8 cellular contexts compared by ENCODE assay signal in genomic region chr17:45147581-45148182, GRCh38. TPM values are rescaled to one million over a fixed set of nuclear protein-coding genes. Genes with fewer than 3 reads are reported as not detected.
DNase-seq lines count a peak whose midpoint lies in the region; ATAC-seq and TF ChIP-seq lines count a peak whose summit lies in the region.

No MANE protein-coding gene starts in this region.

- H3K4me3 ChIP-seq in AG04450 (ENCODE audit: low read depth, low read length) (peak overlapping the region; percentile 73), GM23248 (peak overlapping the region; percentile 80), brain microvascular endothelial cell (ENCODE audit: low read depth, low read length) (peak overlapping the region; percentile 69), iPS-18c (ENCODE audit: insufficient read depth, low read depth, low read length) (peak overlapping the region; percentile 67), skeletal muscle satellite cell (ENCODE audit: low read length) (peak overlapping the region; percentile 82)

- in situ Hi-C loops in GM23248 (cut with MboI), result no loop called here
- in situ Hi-C loops in brain microvascular endothelial cell (cut with HindIII; ENCODE audit: low pct_ligation_motif_present, low sequenced_read_pairs), result no loop called here

- DNase-seq in AG04450 (ENCODE audit: low read depth, low spot score) (peak; percentile 89), GM23248 (peak; percentile 94), NCI-H2107 treated with DMSO at 0.1 percent for 48 hours (lab: John Stamatoyannopoulos, UW; ENCODE audit: unreplicated experiment) (peak; percentile 88), UCSD-AML1 (lab: John Stamatoyannopoulos, UW; ENCODE audit: unreplicated experiment) (peak; percentile 94), brain microvascular endothelial cell (peak; percentile 86)

- CTCF ChIA-PET in AG04450 (lab: Charles Lee), result interaction anchor here (0.6 to 7.3 kb wide), 5 partner anchors 13 to 168 kb away, joined by 3 to 181 read pairs (median 51); partner anchors contain the start of genes ACBD4, HEXIM2 and PLCD3

- H3K36me3 ChIP-seq in GM23248 (ENCODE audit: low read depth) (no peaks in the 10 kb centered on the region), brain microvascular endothelial cell (replicated peaks) (no peaks in the 10 kb centered on the region), skeletal muscle satellite cell (ENCODE audit: insufficient read depth, low read length) (peaks cover 5% of the 10 kb centered on the region)

- no peak for ATAC-seq in GM19328 (IDR thresholded peaks at IDR 0.05; ENCODE audit: unreplicated experiment)

- 1 to 3% methylated on average over 35 to 38 of the region's 38 CpGs for WGBS in GM23248 (ENCODE audit: low coverage in 1 of 2, low lambda C conversion rate in 2 of 2, missing lambda C conversion rate in 2 of 2), 2 experiments

- peaks cover 22% of the 10 kb centered on the region; the same call in 1 of the 2 replicates for H3K4me1 ChIP-seq in GM23248 (ENCODE audit: insufficient read depth)
- H3K4me1 ChIP-seq in skeletal muscle satellite cell (ENCODE audit: control insufficient read depth, insufficient read depth, low read length), result peaks cover 37% of the 10 kb centered on the region

- H3K9me2 ChIP-seq in GM23248 (ENCODE audit: insufficient read depth), result no peaks in the 10 kb centered on the region

- H3K9me3 ChIP-seq in AG04450 (ENCODE audit: control insufficient read depth, insufficient read depth, low read length) (no peaks in the 10 kb centered on the region; the same call in 1 of the 2 replicates), GM23248 (ENCODE audit: low read depth) (no peaks in the 10 kb centered on the region), iPS-18c (ENCODE audit: control insufficient read depth, insufficient read depth, low read length) (no peaks in the 10 kb centered on the region), skeletal muscle satellite cell (replicated peaks; ENCODE audit: low read length) (no peaks in the 10 kb centered on the region)

- H3K27me3 ChIP-seq in AG04450 (ENCODE audit: control insufficient read depth, insufficient read depth, low read length), result no peaks in the 10 kb centered on the region
- H3K27me3 ChIP-seq in GM23248 (replicated peaks; ENCODE audit: insufficient read depth), result no peaks in the 10 kb centered on the region
- H3K27me3 ChIP-seq in brain microvascular endothelial cell (replicated peaks), result no peaks in the 10 kb centered on the region
- H3K27me3 ChIP-seq in skeletal muscle satellite cell (ENCODE audit: control insufficient read depth, insufficient read depth, low read length), result no peaks in the 10 kb centered on the region

- H3K27ac ChIP-seq in AG04450 (ENCODE audit: low read depth, low read length), result peak overlapping the region; percentile 98
- peak overlapping the region; percentile 97 for H3K27ac ChIP-seq in GM23248
- peak overlapping the region; percentile 98 for H3K27ac ChIP-seq in brain microvascular endothelial cell

- POLR2A ChIA-PET in AG04450 (lab: Yijun Ruan, JAX), result interaction anchor here (0.6 to 7.4 kb wide), 43 partner anchors 8 to 1624 kb away, joined by 3 to 399 read pairs (median 6); partner anchors contain the start of genes ACBD4, EFTUD2, HEXIM2 and MAP3K14

- no peak for TF ChIP-seq CTCF in AG04450 (IDR thresholded peaks at IDR 0.05; ENCODE audit: low read depth, low read length)
- no peak for TF ChIP-seq CTCF in brain microvascular endothelial cell (IDR thresholded peaks at IDR 0.05; ENCODE audit: low read depth, low read length, missing control alignments)

- H3K4me2 ChIP-seq in GM23248 (ENCODE audit: unreplicated experiment), result peak overlapping the region; percentile 71
- peak overlapping the region; percentile 93 for H3K4me2 ChIP-seq in skeletal muscle satellite cell (ENCODE audit: low read length)

- H4K20me1 ChIP-seq in GM23248 (ENCODE audit: insufficient read depth), result no peaks in the 10 kb centered on the region

- H2AFZ ChIP-seq in GM23248, result peak overlapping the region; percentile 70

- peaks cover 41% of the 10 kb centered on the region for H3K79me2 ChIP-seq in GM23248 (ENCODE audit: insufficient read depth)

- H3F3A ChIP-seq in GM23248 (ENCODE audit: insufficient read depth), result peaks cover 31% of the 10 kb centered on the region

- H3K9ac ChIP-seq in GM23248, result peak overlapping the region; percentile 94
- H3K9ac ChIP-seq in skeletal muscle satellite cell (ENCODE audit: low read depth, low read length), result peak overlapping the region; percentile 98

RNA-seq across cellular contexts. Expression of gene HEXIM1, which starts 0.6 kb away (rescaled TPM):
- polyA plus RNA-seq in AG04450 (2011; rRNA removed) (12.4 and 13.2 TPM in 2 replicates), GM23248 (2016; fragmentation: Nextera tagmentation; extraction: Ambion mirVana) (9.5 and 10.6 TPM in 2 replicates)
- polyA minus RNA-seq in AG04450 (2011; rRNA and poly(A)+ RNA removed), result 10.0 and 11.4 TPM in 2 replicates
- total RNA-seq in GM23248 (2014; rRNA removed; shearing (Covaris generic)), result 11.6 and 16.2 TPM in 2 replicates
- total RNA-seq in skeletal muscle satellite cell (2012; rRNA removed), result 4.2 and 4.3 TPM in 2 replicates

RNA-seq across cellular contexts. Expression of gene ACBD4, which starts 12.2 kb away (rescaled TPM):
- polyA plus RNA-seq in AG04450 (2011; rRNA removed) (4.0 and 4.7 TPM in 2 replicates), GM23248 (2016; fragmentation: Nextera tagmentation; extraction: Ambion mirVana) (4.3 and 4.6 TPM in 2 replicates)
- polyA minus RNA-seq in AG04450 (2011; rRNA and poly(A)+ RNA removed), result 2.6 TPM in 2 replicates
- 2.1 and 2.9 TPM in 2 replicates for total RNA-seq in GM23248 (2014; rRNA removed; shearing (Covaris generic))
- total RNA-seq in skeletal muscle satellite cell (2012; rRNA removed), result 0.87 and 4.6 TPM in 2 replicates

RNA-seq across cellular contexts. Expression of gene HEXIM2, which starts 14.0 kb away (rescaled TPM):
- 4.2 and 4.5 TPM in 2 replicates for polyA plus RNA-seq in AG04450 (2011; rRNA removed)
- 3.2 and 5.0 TPM in 2 replicates for polyA minus RNA-seq in AG04450 (2011; rRNA and poly(A)+ RNA removed)
- 2.0 and 4.8 TPM in 2 replicates for total RNA-seq in GM23248 (2014; rRNA removed; shearing (Covaris generic))
- polyA plus RNA-seq in GM23248 (2016; fragmentation: Nextera tagmentation; extraction: Ambion mirVana), result 4.7 and 8.6 TPM in 2 replicates
- 4.6 and 8.3 TPM in 2 replicates for total RNA-seq in skeletal muscle satellite cell (2012; rRNA removed)

RNA-seq across cellular contexts. Expression of gene PLCD3, which starts 15.4 kb away (rescaled TPM):
- polyA plus RNA-seq in AG04450 (2011; rRNA removed) (28.2 and 42.3 TPM in 2 replicates), GM23248 (2016; fragmentation: Nextera tagmentation; extraction: Ambion mirVana) (17.1 and 19.7 TPM in 2 replicates)
- polyA minus RNA-seq in AG04450 (2011; rRNA and poly(A)+ RNA removed), result 64.1 and 86.5 TPM in 2 replicates
- total RNA-seq in GM23248 (2014; rRNA removed; shearing (Covaris generic)), result 30.2 and 48.3 TPM in 2 replicates
- 5.3 and 13.3 TPM in 2 replicates for total RNA-seq in skeletal muscle satellite cell (2012; rRNA removed)
